ENCODE assay signal across 22 cellular contexts in the genomic region with DNA sequence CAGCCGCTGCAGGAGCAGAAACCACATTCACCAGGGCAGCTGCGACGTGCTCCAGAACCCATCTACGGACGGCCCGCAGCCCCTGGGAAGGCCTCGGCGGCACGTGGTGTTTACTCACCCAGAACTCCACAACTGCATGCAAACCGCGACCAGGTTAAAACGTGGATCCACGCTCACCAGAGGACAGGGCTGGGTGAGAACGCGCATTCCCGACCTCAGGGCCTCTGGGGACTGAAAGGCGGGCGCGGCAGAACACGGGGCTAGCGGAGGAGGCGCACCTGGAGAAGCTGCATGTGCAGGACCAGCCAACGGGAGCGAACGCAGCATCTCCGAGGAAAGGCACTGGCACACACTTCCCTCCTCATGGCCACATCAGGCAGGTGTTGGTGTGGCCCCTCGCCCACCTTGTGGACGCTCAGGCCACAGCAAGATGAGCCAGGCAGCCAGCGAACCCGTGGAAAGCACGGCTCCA. TPM values are rescaled to one million over a fixed set of nuclear protein-coding genes. Genes with fewer than 3 reads are reported as not detected.
DNase-seq lines count a peak whose midpoint lies in the region; FAIRE-seq and TF ChIP-seq lines count a peak whose summit lies in the region.
"Had no signal": no experiment of that assay in that cellular context is flagged by ENCODE, and none has a peak within 500 bp of the region (broad histone marks: within the 10 kb centered on the region; RNA-seq: fewer than 3 reads in every experiment).

No MANE protein-coding gene starts in this region.

- no peak overlapping the region for H4K8ac ChIP-seq in mesendoderm (ENCODE audit: low read depth, low read length)

- H2AK5ac ChIP-seq in mesendoderm (ENCODE audit: low read length) = no peak overlapping the region

- no peak overlapping the region for H3K23ac ChIP-seq in mesendoderm (ENCODE audit: low read length)

- no peak overlapping the region for H4K5ac ChIP-seq in mesendoderm (ENCODE audit: low read length)

- no peak overlapping the region for H2AFZ ChIP-seq in osteoblast (ENCODE audit: low read length)

- H3K36me3 ChIP-seq in BLaER1 treated with 17β-estradiol and CSF1 and Interleukin-3, amounts not matched to agents 10 nM and 100 nM = peaks cover 45 to 81% (median 64%) of the 10 kb centered on the region in 11 experiments
- peaks cover 13% of the 10 kb centered on the region for H3K36me3 ChIP-seq in osteoblast (ENCODE audit: insufficient read depth, low read length)
- H3K36me3 ChIP-seq in mesendoderm (ENCODE audit: control insufficient read depth, insufficient read depth, low read length) = no peaks in the 10 kb centered on the region

- H3K4me3 ChIP-seq in BLaER1 treated with 17β-estradiol and CSF1 and Interleukin-3, amounts not matched to agents 10 nM and 100 nM = no peak overlapping the region
- H3K4me3 ChIP-seq in osteoblast (ENCODE audit: insufficient read depth, low read length) = no peak overlapping the region
- H3K4me3 ChIP-seq in mesendoderm (ENCODE audit: low read length) = no peak overlapping the region
- H3K4me3 ChIP-seq: MG63 had no signal

- H2BK15ac ChIP-seq in mesendoderm (replicated peaks; ENCODE audit: low read depth) = no peak overlapping the region

- no peak overlapping the region for H3K4ac ChIP-seq in mesendoderm (ENCODE audit: low read depth, low read length)

- H3K56ac ChIP-seq in mesendoderm (ENCODE audit: low read length) = no peak overlapping the region

- WGBS in mesendoderm (ENCODE audit: extremely low coverage, insufficient coverage, low lambda C conversion rate) = no CpG with 5 or more reads among the region's 31 CpGs

- peak; percentile 18 for DNase-seq in NCI-H526 treated with DMSO at 0.1 percent for 48 hours (lab: John Stamatoyannopoulos, UW)
- DNase-seq in ecto neural progenitor cell (ENCODE audit: low spot score) = peak; percentile 34
- DNase-seq in osteoblast (ENCODE audit: insufficient read length, low spot score, missing footprints) = peak; percentile 23
- DNase-seq in mucosa of gallbladder (ENCODE audit: low spot score) = no peak
- DNase-seq in mesendoderm = no peak
- DNase-seq in HTR-8/SVneo (ENCODE audit: insufficient read length, low spot score) = no peak
- DNase-seq: 8988T; ACHN; BE2C; CD4-positive, alpha-beta T cell; KG1; MG63; NCI-H1105 treated with DMSO at 0.1 percent for 48 hours; NCI-H2029; NCI-H2227 treated with DMSO at 0.1 percent for 48 hours; NCI-H774; SK-N-SH; SW 1271 had no signal

- peaks cover 35 to 92% (median 74%) of the 10 kb centered on the region in 11 experiments for H4K20me1 ChIP-seq in BLaER1 treated with 17β-estradiol and CSF1 and Interleukin-3, amounts not matched to agents 10 nM and 100 nM
- H4K20me1 ChIP-seq in osteoblast (ENCODE audit: insufficient read depth, low read length) = peaks cover 13% of the 10 kb centered on the region

- no peak for TF ChIP-seq CTCF in osteoblast (IDR thresholded peaks at IDR 0.05; ENCODE audit: extremely low read depth, low read depth, low read length)

- no peak for FAIRE-seq in HTR-8/SVneo (lab: Jason Lieb, UNC)
- FAIRE-seq: D721Med, GM18507, RCC 7860 had no signal

- no peak overlapping the region for H2BK120ac ChIP-seq in mesendoderm (ENCODE audit: low read depth, low read length)

- H3K27me3 ChIP-seq in BLaER1 treated with 17β-estradiol and CSF1 and Interleukin-3, amounts not matched to agents 10 nM and 100 nM = no peaks in the 10 kb centered on the region
- H3K27me3 ChIP-seq in osteoblast (ENCODE audit: insufficient read depth, low read length) (no peaks in the 10 kb centered on the region), mesendoderm (ENCODE audit: insufficient read depth, low read length, poor library complexity) (no peaks in the 10 kb centered on the region)
- H3K27me3 ChIP-seq: BE2C, MG63 had no signal

- peak overlapping the region in 2 of 11 experiments; percentile 9 to 29; a peak in 1 of 22 replicates for H3K9ac ChIP-seq in BLaER1 treated with 17β-estradiol and CSF1 and Interleukin-3, amounts not matched to agents 10 nM and 100 nM
- no peak overlapping the region for H3K9ac ChIP-seq in mesendoderm (ENCODE audit: low read length)
- H3K9ac ChIP-seq: SK-N-SH had no signal

- H3K27ac ChIP-seq in BLaER1 treated with 17β-estradiol and CSF1 and Interleukin-3, amounts not matched to agents 10 nM and 100 nM = no peak overlapping the region
- H3K27ac ChIP-seq in osteoblast (ENCODE audit: low read depth, low read length) (no peak overlapping the region), mesendoderm (ENCODE audit: low read depth, low read length) (no peak overlapping the region)

- H3K9me3 ChIP-seq in BLaER1 treated with 17β-estradiol and CSF1 and Interleukin-3, amounts not matched to agents 10 nM and 100 nM (replicated peaks in 1 of 11) = peaks cover 2 to 5% (median 4%) of the 10 kb centered on the region in 11 experiments; a peak in 17 of 22 replicates
- H3K9me3 ChIP-seq in osteoblast (ENCODE audit: low read depth, low read length) = no peaks in the 10 kb centered on the region
- H3K9me3 ChIP-seq: BE2C, MG63, SK-N-SH had no signal

- H3K4me1 ChIP-seq in BLaER1 treated with 17β-estradiol and CSF1 and Interleukin-3, amounts not matched to agents 10 nM and 100 nM = peaks cover 19 to 43% (median 30%) of the 10 kb centered on the region in 10 experiments
- H3K4me1 ChIP-seq in osteoblast (ENCODE audit: insufficient read depth, low read length) (peaks cover 11% of the 10 kb centered on the region), mesendoderm (ENCODE audit: control insufficient read depth, low read depth, low read length) (no peaks in the 10 kb centered on the region)
- H3K4me1 ChIP-seq: BE2C had no signal

- peaks cover 1% of the 10 kb centered on the region for H3K79me1 ChIP-seq in mesendoderm (ENCODE audit: low read length)

- no peak overlapping the region for H3K18ac ChIP-seq in mesendoderm (ENCODE audit: low read length)

- peak overlapping the region in 7 of 11 experiments; percentile 4 to 61 (median 33); a peak in 12 of 22 replicates for H3K4me2 ChIP-seq in BLaER1 treated with 17β-estradiol and CSF1 and Interleukin-3, amounts not matched to agents 10 nM and 100 nM
- H3K4me2 ChIP-seq in osteoblast (ENCODE audit: insufficient read depth, low read length) = no peak overlapping the region
- no peak overlapping the region for H3K4me2 ChIP-seq in mesendoderm (ENCODE audit: low read length)
- H3K4me2 ChIP-seq: SK-N-SH had no signal

- H2BK5ac ChIP-seq in mesendoderm (ENCODE audit: low read length) = no peak overlapping the region

- H3K79me2 ChIP-seq in osteoblast (ENCODE audit: insufficient read depth, low read length) = no peaks in the 10 kb centered on the region
- no peaks in the 10 kb centered on the region for H3K79me2 ChIP-seq in mesendoderm (ENCODE audit: control insufficient read depth, insufficient read depth, low read length)

RNA-seq across cellular contexts. Expression of a gene that starts 24.0 kb away (rescaled TPM):
- 22.1 and 26.1 TPM in 2 replicates for total RNA-seq in osteoblast
- 24.4 TPM for total RNA-seq in mucosa of gallbladder
- 24.8 TPM for polyA plus RNA-seq in mesendoderm (2013, experiment 1 of 2)
- polyA plus RNA-seq in mesendoderm (2013, experiment 2 of 2) = 24.2 TPM

RNA-seq across cellular contexts. Expression of a gene that starts 29.8 kb away (rescaled TPM):
- 29.0 and 32.1 TPM in 2 replicates for total RNA-seq in osteoblast
- 35.0 TPM for total RNA-seq in mucosa of gallbladder
- 43.4 TPM for polyA plus RNA-seq in mesendoderm (2013, experiment 1 of 2)
- 42.5 TPM for polyA plus RNA-seq in mesendoderm (2013, experiment 2 of 2)

Comparison
In these comparisons a context has a peak if more than half of its experiments do, and no peak if none do; other contexts are left out.
1. H3K4me2 ChIP-seq: peak in BLaER1 treated with 17β-estradiol and CSF1 and Interleukin-3, amounts not matched to agents 10 nM and 100 nM (7 of 11); none in osteoblast (single experiment) and mesendoderm (single experiment).
2. DNase-seq: peak in NCI-H526 treated with DMSO at 0.1 percent for 48 hours (single experiment), ecto neural progenitor cell (single experiment) and osteoblast (single experiment); none in mucosa of gallbladder (single experiment), mesendoderm (single experiment) and HTR-8/SVneo (single experiment).